Comparison of ENCODE assay signal across 12 cellular contexts in genomic region chr2:1613731-1614354, GRCh38.
A peak's percentile ranks its signal among the peaks of the same experiment; 100 is the strongest.
DNase-seq lines count a peak whose midpoint lies in the region; ATAC-seq, FAIRE-seq and TF ChIP-seq lines count a peak whose summit lies in the region.
"Had no signal": no experiment of that assay in that cellular context is flagged by ENCODE, and none has a peak within 500 bp of the region (broad histone marks: within the 10 kb centered on the region; RNA-seq: fewer than 3 reads in every experiment).

No MANE protein-coding gene starts in this region.

- 64% methylated on average over 7 of the region's 7 CpGs for WGBS in heart right ventricle, 2 donors

- intact Hi-C loops in heart right ventricle (cut with DNase I): no loop called here

- H3K4me1 Mint-ChIP-seq in astrocyte (ENCODE audit: low read depth, unreplicated experiment): peaks cover 10% of the 10 kb centered on the region
- no peaks in the 10 kb centered on the region for H3K4me1 Mint-ChIP-seq in activated T-cell treated with anti-CD3 and anti-CD28 coated beads, Interleukin-2, amount 50 U/mL, for 72 hours (ENCODE audit: low read depth)

- no peak overlapping the region for H3K4me3 Mint-ChIP-seq in astrocyte (ENCODE audit: unreplicated experiment)
- no peak overlapping the region for H3K4me3 Mint-ChIP-seq in activated T-cell treated with anti-CD3 and anti-CD28 coated beads, Interleukin-2, amount 50 U/mL, for 72 hours
- H3K4me3 Mint-ChIP-seq: activated CD4-positive, alpha-beta T cell treated with anti-CD3 and anti-CD28 coated beads, Interleukin-2, amount 10 ng/mL, durations not matched to agents 24 days and 14 days had no signal

- no peak overlapping the region for H3K27ac ChIP-seq in HEK293 (ENCODE audit: extremely low read depth, low read depth, low read length)
- H3K27ac ChIP-seq in astrocyte (ENCODE audit: low read depth, low read length): peak overlapping the region; percentile 18
- peak overlapping the region in 8 of 10 donors; percentile 1 to 67 (median 54) for H3K27ac ChIP-seq in heart right ventricle

- TF ChIP-seq CTCF in HEK293 (tag by site-specific recombination; IDR thresholded peaks at IDR 0.05): no peak
- no peak for TF ChIP-seq CTCF in astrocyte (IDR thresholded peaks at IDR 0.05; ENCODE audit: insufficient read depth, low read depth, low read length)
- TF ChIP-seq CTCF in heart right ventricle (IDR thresholded peaks at IDR 0.05): peak in 1 of 9 donors; percentile 22

- ATAC-seq in heart right ventricle (peak in 7 of 8 donors; percentile 58 to 87 (median 72)), GM19452 (IDR thresholded peaks at IDR 0.05; ENCODE audit: unreplicated experiment) (no peak)
- no peak for ATAC-seq in activated T-cell treated with anti-CD3 and anti-CD28 coated beads, Interleukin-2, amount 50 U/mL, for 72 hours (replicated peaks in 1 of 2)

- no peaks in the 10 kb centered on the region for H4K20me1 ChIP-seq in astrocyte (ENCODE audit: insufficient read depth, low read length)

- no peak overlapping the region for H3K27ac Mint-ChIP-seq in astrocyte (ENCODE audit: unreplicated experiment)
- H3K27ac Mint-ChIP-seq in activated T-cell treated with anti-CD3 and anti-CD28 coated beads, Interleukin-2, amount 50 U/mL, for 72 hours: no peak overlapping the region
- H3K27ac Mint-ChIP-seq: activated CD4-positive, alpha-beta T cell treated with anti-CD3 and anti-CD28 coated beads, Interleukin-2, amount 10 ng/mL, durations not matched to agents 24 days and 14 days had no signal

- peaks cover 9% of the 10 kb centered on the region for H3K27me3 Mint-ChIP-seq in astrocyte (ENCODE audit: low read depth, unreplicated experiment)
- peaks cover 11% of the 10 kb centered on the region for H3K27me3 Mint-ChIP-seq in activated T-cell treated with anti-CD3 and anti-CD28 coated beads, Interleukin-2, amount 50 U/mL, for 72 hours (ENCODE audit: low read depth)

- H2AFZ ChIP-seq in astrocyte (ENCODE audit: low read depth, low read length): no peak overlapping the region

- H3K27me3 ChIP-seq in astrocyte (ENCODE audit: insufficient read depth, low read length) (no peaks in the 10 kb centered on the region), heart right ventricle (no peaks in the 10 kb centered on the region)

- H3K4me3 ChIP-seq in HEK293 (ENCODE audit: low read depth, low read length) (no peak overlapping the region), astrocyte (ENCODE audit: insufficient read depth, low read depth, low read length) (no peak overlapping the region), heart right ventricle (no peak overlapping the region)

- CTCF ChIA-PET in HEK293 (lab: Yijun Ruan, JAX): interaction anchor here (0.7 kb wide), 1 partner anchor 38 kb away, joined by 4 read pairs; no protein-coding TSS in a partner anchor

- H3K4me1 ChIP-seq in HEK293 (ENCODE audit: control insufficient read depth, insufficient read depth, low read length) (0 out of 2 replicates have a peak, but pooled peaks cover 3% of the 10 kb centered on the region), astrocyte (ENCODE audit: insufficient read depth, low read length) (peaks cover 9% of the 10 kb centered on the region), heart right ventricle (peaks cover 0 to 18% (median 3%) of the 10 kb centered on the region in 9 donors)

- H3K36me3 ChIP-seq in HEK293 (ENCODE audit: control insufficient read depth in 2 of 2, insufficient read depth in 1 of 2, low read length in 2 of 2): no peaks in the 10 kb centered on the region
- no peaks in the 10 kb centered on the region for H3K36me3 ChIP-seq in astrocyte (ENCODE audit: insufficient read depth, low read length)
- H3K36me3 ChIP-seq in heart right ventricle: no peaks in the 10 kb centered on the region

- H3K79me2 ChIP-seq in astrocyte (ENCODE audit: insufficient read depth, low read length): no peaks in the 10 kb centered on the region

- DNase-seq in astrocyte (ENCODE audit: low read depth) (peak; percentile 72), heart right ventricle (peak in 1 of 2 donors; percentile 49), smooth muscle cell of the brain vasculature (ENCODE audit: low read depth, low spot score) (peak; percentile 54), NK-92 (lab: John Stamatoyannopoulos, UW; ENCODE audit: unreplicated experiment) (no peak)
- no peak for DNase-seq in activated T-cell treated with anti-CD3 and anti-CD28 coated beads, Interleukin-2, amount 50 U/mL, for 72 hours
- DNase-seq: activated CD4-positive, alpha-beta T cell treated with anti-CD3 and anti-CD28 coated beads, Interleukin-2, amount 10 ng/mL, durations not matched to agents 24 days and 14 days; amniotic stem cell; NCI-H1436 treated with DMSO at 0.1 percent for 48 hours; stimulated activated CD4-positive, alpha-beta T cell treated with anti-CD3 and anti-CD28 coated beads, Interleukin-1b, Interleukin-23, amount 100 ng/mL, for 48 hours had no signal

- H3K9me3 ChIP-seq in HEK293 (ENCODE audit: control insufficient read depth, insufficient read depth, low read depth, low read length) (no peaks in the 10 kb centered on the region), astrocyte (ENCODE audit: insufficient read depth, low read depth, low read length) (no peaks in the 10 kb centered on the region), heart right ventricle (no peaks in the 10 kb centered on the region)

- no peaks in the 10 kb centered on the region for H3K36me3 Mint-ChIP-seq in astrocyte (ENCODE audit: low read depth, unreplicated experiment)
- H3K36me3 Mint-ChIP-seq in activated T-cell treated with anti-CD3 and anti-CD28 coated beads, Interleukin-2, amount 50 U/mL, for 72 hours (ENCODE audit: insufficient read depth in 2 of 2): no peaks in the 10 kb centered on the region

- POLR2A ChIA-PET in HEK293 (lab: Yijun Ruan, JAX): no interaction called here

- H3K9me3 Mint-ChIP-seq in astrocyte (ENCODE audit: unreplicated experiment): no peaks in the 10 kb centered on the region
- H3K9me3 Mint-ChIP-seq in activated T-cell treated with anti-CD3 and anti-CD28 coated beads, Interleukin-2, amount 50 U/mL, for 72 hours: no peaks in the 10 kb centered on the region
- H3K9me3 Mint-ChIP-seq: activated CD4-positive, alpha-beta T cell treated with anti-CD3 and anti-CD28 coated beads, Interleukin-2, amount 10 ng/mL, durations not matched to agents 24 days and 14 days had no signal

- H3K4me2 ChIP-seq in astrocyte (ENCODE audit: low read length): peak overlapping the region; percentile 50

- FAIRE-seq in astrocyte (lab: Jason Lieb, UNC): no peak
- FAIRE-seq: H54 had no signal

- H3K9ac ChIP-seq in astrocyte (ENCODE audit: low read length): no peak overlapping the region

TF ChIP-seq in HEK293, 187 proteins besides CTCF, POLR2A, EP300 and RAD21:
- peak; percentile 71 for TF ChIP-seq KLF1 (tag by site-specific recombination; IDR thresholded peaks at IDR 0.05)
- no peak for TF ChIP-seq ZNF274 (IDR thresholded peaks at IDR 0.05; ENCODE audit: low read length)
- TF ChIP-seq ZNF274 (tag by site-specific recombination; IDR thresholded peaks at IDR 0.05; ENCODE audit: borderline replicate concordance): no peak
TF ChIP-seq in HEK293: peak in this region for 1.

Comparison
In these comparisons a context has a peak if more than half of its experiments do, and no peak if none do; other contexts are left out.
1. DNase-seq: peak in astrocyte (single experiment) and smooth muscle cell of the brain vasculature (single experiment); none in NK-92 (single experiment) and activated T-cell treated with anti-CD3 and anti-CD28 coated beads, Interleukin-2, amount 50 U/mL, for 72 hours (0 of 2).
2. ATAC-seq: peak in heart right ventricle (7 of 8); none in GM19452 (single experiment) and activated T-cell treated with anti-CD3 and anti-CD28 coated beads, Interleukin-2, amount 50 U/mL, for 72 hours (0 of 2).